In genomic region chr14:103684471-103684870, GRCh38 we compare ENCODE assay signal across 22 cellular contexts.
"Had no signal": no experiment of that assay in that cellular context is flagged by ENCODE, and none has a peak within 500 bp of the region (broad histone marks: within the 10 kb centered on the region; RNA-seq: fewer than 3 reads in every experiment).

No MANE protein-coding gene starts in this region.

- H3K27me3 Mint-ChIP-seq: effector memory CD8-positive, alpha-beta T cell; naive B cell; stimulated activated memory B cell treated with anti-CD40 and anti-IgM and Interleukin-4, amounts not matched to agents 10 μg/mL and 1 μg/mL and 100 μg/mL, for 72 hours had no signal

- H3K9ac ChIP-seq: neural progenitor cell had no signal

- H3K27ac Mint-ChIP-seq: neural progenitor cell; stimulated activated memory B cell treated with anti-CD40 and anti-IgM and Interleukin-4, amounts not matched to agents 10 μg/mL and 1 μg/mL and 100 μg/mL, for 72 hours had no signal

- H3K36me3 ChIP-seq: ovary had no signal

- DNase-seq: activated CD4-positive, alpha-beta T cell treated with anti-CD3 and anti-CD28 coated beads, Interleukin-2, amount 50 U/mL, for 1 hour; activated CD4-positive, CD25-positive, alpha-beta regulatory T cell treated with anti-CD3 and anti-CD28 coated beads, Interleukin-2, amount 50 U/mL, for 72 hours; activated CD8-positive, alpha-beta memory T cell treated with anti-CD3 and anti-CD28 coated beads for 24 hours; activated CD8-positive, alpha-beta memory T cell treated with anti-CD3 and anti-CD28 coated beads, Interleukin-2, amount 50 U/mL, for 48 hours; activated effector memory CD4-positive, alpha-beta T cell treated with Interleukin-2 at 50 U/mL for 16 hours; activated naive CD4-positive, alpha-beta T cell treated with anti-CD3 and anti-CD28 coated beads, Interleukin-2, amount 50 U/mL, for 16 hours; activated T-cell treated with anti-CD3 and anti-CD28 coated beads, Interleukin-2, amount 50 U/mL, for 48 hours; dermis blood vessel endothelial cell; effector memory CD8-positive, alpha-beta T cell; kidney; mammary epithelial cell; naive B cell; stimulated activated CD4-positive, alpha-beta T cell treated with anti-CD3 and anti-CD28 coated beads, Interleukin-4, amount 100 ng/mL, for 4 hours; T-helper 2 cell had no signal

- H3K4me3 Mint-ChIP-seq: effector memory CD8-positive, alpha-beta T cell; naive B cell; neural progenitor cell; stimulated activated memory B cell treated with anti-CD40 and anti-IgM and Interleukin-4, amounts not matched to agents 10 μg/mL and 1 μg/mL and 100 μg/mL, for 72 hours had no signal

- H3K27ac ChIP-seq: ascending aorta, neural progenitor cell, ovary, spleen, VCaP had no signal

- ATAC-seq: effector memory CD8-positive, alpha-beta T cell; left lobe of liver; sciatic nerve; stimulated activated memory B cell treated with anti-CD40 and anti-IgM and Interleukin-4, amounts not matched to agents 10 μg/mL and 1 μg/mL and 100 μg/mL, for 72 hours had no signal

- H3K4me1 ChIP-seq: neural progenitor cell had no signal

- H3K9me3 ChIP-seq: ascending aorta, ovary, spleen had no signal

- H3K4me3 ChIP-seq: ascending aorta, neural progenitor cell, ovary, spleen had no signal

- H3K27me3 ChIP-seq: ascending aorta, neural progenitor cell, ovary, spleen had no signal

- H3K9me3 Mint-ChIP-seq: effector memory CD8-positive, alpha-beta T cell; naive B cell; neural progenitor cell; stimulated activated memory B cell treated with anti-CD40 and anti-IgM and Interleukin-4, amounts not matched to agents 10 μg/mL and 1 μg/mL and 100 μg/mL, for 72 hours had no signal
